30 cellular contexts compared by ENCODE assay signal in genomic region chr7:77786018-77786417, GRCh38.
"Had no signal": no experiment of that assay in that cellular context is flagged by ENCODE, and none has a peak within 500 bp of the region (broad histone marks: within the 10 kb centered on the region; RNA-seq: fewer than 3 reads in every experiment).

No MANE protein-coding gene starts in this region.

- H3K4me3 ChIP-seq: body of pancreas, esophagus muscularis mucosa, gastrocnemius medialis, heart left ventricle had no signal

- H3K4me1 Mint-ChIP-seq: activated CD4-positive, alpha-beta T cell treated with anti-CD3 and anti-CD28 coated beads for 36 hours had no signal

- H3K27ac Mint-ChIP-seq: activated CD4-positive, alpha-beta memory T cell treated with anti-CD3 and anti-CD28 coated beads, Interleukin-2, amount 10 ng/mL, durations not matched to agents 7 days and 5 days; activated CD4-positive, alpha-beta T cell treated with anti-CD3 and anti-CD28 coated beads for 36 hours; activated CD4-positive, alpha-beta T cell treated with anti-CD3 and anti-CD28 coated beads, Interleukin-2, amount 10 ng/mL, durations not matched to agents 24 days and 14 days; activated naive CD8-positive, alpha-beta T cell; activated T-cell treated with anti-CD3 and anti-CD28 coated beads, Interleukin-2, amount 50 U/mL, for 72 hours had no signal

- H3K4me1 ChIP-seq: esophagus muscularis mucosa, foreskin keratinocyte, gastrocnemius medialis, heart left ventricle had no signal

- H3K9me3 ChIP-seq: body of pancreas, esophagus muscularis mucosa, gastrocnemius medialis had no signal

- H3K27me3 Mint-ChIP-seq: activated CD4-positive, alpha-beta memory T cell treated with anti-CD3 and anti-CD28 coated beads, Interleukin-2, amount 10 ng/mL, durations not matched to agents 7 days and 5 days; activated CD4-positive, alpha-beta T cell treated with anti-CD3 and anti-CD28 coated beads for 36 hours; activated CD4-positive, alpha-beta T cell treated with anti-CD3 and anti-CD28 coated beads, Interleukin-2, amount 10 ng/mL, durations not matched to agents 24 days and 14 days; activated naive CD8-positive, alpha-beta T cell; activated T-cell treated with anti-CD3 and anti-CD28 coated beads, Interleukin-2, amount 50 U/mL, for 24 hours had no signal

- ATAC-seq: activated CD4-positive, alpha-beta T cell treated with anti-CD3 and anti-CD28 coated beads for 36 hours; activated T-cell treated with anti-CD3 and anti-CD28 coated beads, Interleukin-2, amount 50 U/mL, for 72 hours; body of pancreas; foreskin keratinocyte; gastrocnemius medialis had no signal

- H3K9me3 Mint-ChIP-seq: activated CD4-positive, alpha-beta memory T cell treated with anti-CD3 and anti-CD28 coated beads, Interleukin-2, amount 10 ng/mL, durations not matched to agents 7 days and 5 days; activated CD4-positive, alpha-beta T cell treated with anti-CD3 and anti-CD28 coated beads, Interleukin-2, amount 10 ng/mL, durations not matched to agents 24 days and 14 days; activated T-cell treated with anti-CD3 and anti-CD28 coated beads, Interleukin-2, amount 50 U/mL, for 72 hours had no signal

- H3K36me3 ChIP-seq: gastrocnemius medialis had no signal

- DNase-seq: activated CD4-positive, alpha-beta memory T cell treated with anti-CD3 and anti-CD28 coated beads, Interleukin-2, amount 10 ng/mL, durations not matched to agents 7 days and 5 days; activated CD4-positive, alpha-beta T cell treated with anti-CD3 and anti-CD28 coated beads for 36 hours; activated CD4-positive, alpha-beta T cell treated with anti-CD3 and anti-CD28 coated beads, Interleukin-2, amount 10 ng/mL, durations not matched to agents 24 days and 14 days; activated CD4-positive, CD25-positive, alpha-beta regulatory T cell; activated CD4-positive, CD25-positive, alpha-beta regulatory T cell treated with anti-CD3 and anti-CD28 coated beads, Interleukin-2, amount 50 U/mL, for 72 hours; activated CD8-positive, alpha-beta memory T cell treated with anti-CD3 and anti-CD28 coated beads, Interleukin-2, amount 50 U/mL, for 48 hours; activated effector memory CD4-positive, alpha-beta T cell treated with Interleukin-2 at 50 U/mL for 16 hours; activated gamma-delta T cell treated with Interleukin-2 at 50 U/mL for 16 hours; activated naive CD4-positive, alpha-beta T cell treated with anti-CD3 and anti-CD28 coated beads, Interleukin-2, amount 50 U/mL, for 16 hours; activated naive CD4-positive, alpha-beta T cell treated with Interleukin-2 at 50 U/mL for 16 hours; activated T-cell treated with anti-CD3 and anti-CD28 coated beads for 4 hours; activated T-cell treated with anti-CD3 and anti-CD28 coated beads, Interleukin-2, amount 50 U/mL, for 24 hours; activated T-cell treated with anti-CD3 and anti-CD28 coated beads, Interleukin-2, amount 50 U/mL, for 72 hours; amniotic stem cell; anterior cingulate cortex; body of pancreas; caudate nucleus; cortex of kidney; dermis blood vessel endothelial cell; effector CD4-positive, alpha-beta T cell; erythroblast; foreskin keratinocyte; gastrocnemius medialis; glutamatergic neuron; heart left ventricle; T-helper 1 cell; T-helper 2 cell had no signal

- H3K27me3 ChIP-seq: body of pancreas, esophagus muscularis mucosa, foreskin keratinocyte, gastrocnemius medialis, heart left ventricle had no signal

- H3K4me3 Mint-ChIP-seq: activated CD4-positive, alpha-beta memory T cell treated with anti-CD3 and anti-CD28 coated beads, Interleukin-2, amount 10 ng/mL, durations not matched to agents 7 days and 5 days; activated CD4-positive, alpha-beta T cell treated with anti-CD3 and anti-CD28 coated beads for 36 hours; activated CD4-positive, alpha-beta T cell treated with anti-CD3 and anti-CD28 coated beads, Interleukin-2, amount 10 ng/mL, durations not matched to agents 24 days and 14 days; activated naive CD8-positive, alpha-beta T cell; activated T-cell treated with anti-CD3 and anti-CD28 coated beads, Interleukin-2, amount 50 U/mL, for 24 hours; activated T-cell treated with anti-CD3 and anti-CD28 coated beads, Interleukin-2, amount 50 U/mL, for 72 hours had no signal

- FAIRE-seq: colon had no signal

- H3K27ac ChIP-seq: body of pancreas, esophagus muscularis mucosa, foreskin keratinocyte, gastrocnemius medialis, heart left ventricle had no signal
